ENCODE assay signal across 30 cellular contexts in genomic region chr18:27616324-27616723, GRCh38.
"Had no signal": no experiment of that assay in that cellular context is flagged by ENCODE, and none has a peak within 500 bp of the region (broad histone marks: within the 10 kb centered on the region; RNA-seq: fewer than 3 reads in every experiment).

No MANE protein-coding gene starts in this region.

- H3K4me3 ChIP-seq: body of pancreas, lung, mucosa of descending colon, sigmoid colon, uterus had no signal

- H3K27me3 ChIP-seq: body of pancreas, neutrophil, sigmoid colon, uterus had no signal

- H3K4me3 Mint-ChIP-seq: activated CD8-positive, alpha-beta memory T cell treated with anti-CD3 and anti-CD28 coated beads, Interleukin-2, amount 10 ng/mL, durations not matched to agents 7 days and 5 days; activated CD8-positive, alpha-beta T cell treated with anti-CD3 and anti-CD28 coated beads, Interleukin-2, amount 10 ng/mL, durations not matched to agents 7 days and 5 days; activated naive CD8-positive, alpha-beta T cell; activated T-cell treated with anti-CD3 and anti-CD28 coated beads, Interleukin-2, amount 50 U/mL, for 72 hours; immature natural killer cell; natural killer cell treated with Interleukin-12 subunit alpha and Interleukin-12 subunit beta and Interleukin-15 and Interleukin-18, amount 100 ng/mL, for 72 hours; stimulated activated effector memory CD8-positive, alpha-beta T cell treated with anti-CD3 and anti-CD28 coated beads, Interleukin-12 subunit alpha, Interleukin-12 subunit beta, amount 100 ng/mL, for 72 hours; stimulated activated naive CD8-positive, alpha-beta T cell treated with anti-CD3 and anti-CD28 coated beads, Interleukin-15, Interleukin-2, amounts not matched to agents 100 ng/mL and 50 ng/mL, for 24 hours; type B pancreatic cell had no signal

- DNase-seq: activated CD4-positive, alpha-beta T cell treated with anti-CD3 and anti-CD28 coated beads for 1 hour; activated CD4-positive, alpha-beta T cell treated with anti-CD3 and anti-CD28 coated beads, Interleukin-2, amount 50 U/mL, for 1 hour; activated CD8-positive, alpha-beta memory T cell treated with anti-CD3 and anti-CD28 coated beads, Interleukin-2, amount 10 ng/mL, durations not matched to agents 7 days and 5 days; activated CD8-positive, alpha-beta T cell treated with anti-CD3 and anti-CD28 coated beads, Interleukin-2, amount 10 ng/mL, durations not matched to agents 7 days and 5 days; activated effector memory CD4-positive, alpha-beta T cell treated with Interleukin-2 at 50 U/mL for 16 hours; activated naive CD4-positive, alpha-beta T cell treated with Interleukin-2 at 50 U/mL for 16 hours; activated T-cell treated with anti-CD3 and anti-CD28 coated beads for 4 hours; activated T-cell treated with anti-CD3 and anti-CD28 coated beads, Interleukin-2, amount 50 U/mL, for 72 hours; aorta; body of pancreas; dermis blood vessel endothelial cell; effector CD4-positive, alpha-beta T cell; immature natural killer cell; kidney; mucosa of descending colon; sigmoid colon; small intestine; stimulated activated CD4-positive, alpha-beta T cell treated with anti-CD3 and anti-CD28 coated beads, Interleukin-4, amount 100 ng/mL, for 24 hours; T-helper 2 cell; uterus had no signal

- H3K27me3 Mint-ChIP-seq: activated CD8-positive, alpha-beta memory T cell treated with anti-CD3 and anti-CD28 coated beads, Interleukin-2, amount 10 ng/mL, durations not matched to agents 7 days and 5 days; activated naive CD8-positive, alpha-beta T cell; natural killer cell treated with Interleukin-12 subunit alpha and Interleukin-12 subunit beta and Interleukin-15 and Interleukin-18, amount 100 ng/mL, for 72 hours; stimulated activated naive CD8-positive, alpha-beta T cell treated with anti-CD3 and anti-CD28 coated beads, Interleukin-15, Interleukin-2, amounts not matched to agents 100 ng/mL and 50 ng/mL, for 24 hours; type B pancreatic cell had no signal

- FAIRE-seq: colon, endometrium, frontal cortex, kidney, small intestine had no signal

- H3K27ac ChIP-seq: body of pancreas, neutrophil, sigmoid colon, uterus had no signal

- H3K4me1 Mint-ChIP-seq: activated CD8-positive, alpha-beta memory T cell treated with anti-CD3 and anti-CD28 coated beads, Interleukin-2, amount 10 ng/mL, durations not matched to agents 7 days and 5 days; immature natural killer cell; stimulated activated effector memory CD8-positive, alpha-beta T cell treated with anti-CD3 and anti-CD28 coated beads, Interleukin-12 subunit alpha, Interleukin-12 subunit beta, amount 100 ng/mL, for 72 hours had no signal

- H3K9me3 Mint-ChIP-seq: type B pancreatic cell had no signal

- ATAC-seq: activated CD8-positive, alpha-beta memory T cell treated with anti-CD3 and anti-CD28 coated beads, Interleukin-2, amount 10 ng/mL, durations not matched to agents 7 days and 5 days; activated CD8-positive, alpha-beta T cell treated with anti-CD3 and anti-CD28 coated beads, Interleukin-2, amount 10 ng/mL, durations not matched to agents 7 days and 5 days; activated T-cell treated with anti-CD3 and anti-CD28 coated beads, Interleukin-2, amount 50 U/mL, for 72 hours; body of pancreas; mucosa of descending colon; natural killer cell treated with Interleukin-12 subunit alpha and Interleukin-12 subunit beta and Interleukin-15 and Interleukin-18, amount 100 ng/mL, for 72 hours; stimulated activated effector memory CD8-positive, alpha-beta T cell treated with anti-CD3 and anti-CD28 coated beads, Interleukin-12 subunit alpha, Interleukin-12 subunit beta, amount 100 ng/mL, for 72 hours had no signal

- H3K4me1 ChIP-seq: body of pancreas, sigmoid colon, uterus had no signal

- H3K36me3 Mint-ChIP-seq: activated CD8-positive, alpha-beta memory T cell treated with anti-CD3 and anti-CD28 coated beads, Interleukin-2, amount 10 ng/mL, durations not matched to agents 7 days and 5 days; activated naive CD8-positive, alpha-beta T cell; immature natural killer cell; natural killer cell treated with Interleukin-12 subunit alpha and Interleukin-12 subunit beta and Interleukin-15 and Interleukin-18, amount 100 ng/mL, for 72 hours; stimulated activated effector memory CD8-positive, alpha-beta T cell treated with anti-CD3 and anti-CD28 coated beads, Interleukin-12 subunit alpha, Interleukin-12 subunit beta, amount 100 ng/mL, for 72 hours; type B pancreatic cell had no signal

- H3K27ac Mint-ChIP-seq: activated CD8-positive, alpha-beta memory T cell treated with anti-CD3 and anti-CD28 coated beads, Interleukin-2, amount 10 ng/mL, durations not matched to agents 7 days and 5 days; activated CD8-positive, alpha-beta T cell treated with anti-CD3 and anti-CD28 coated beads, Interleukin-2, amount 10 ng/mL, durations not matched to agents 7 days and 5 days; activated naive CD8-positive, alpha-beta T cell; activated T-cell treated with anti-CD3 and anti-CD28 coated beads, Interleukin-2, amount 50 U/mL, for 72 hours; immature natural killer cell; natural killer cell treated with Interleukin-12 subunit alpha and Interleukin-12 subunit beta and Interleukin-15 and Interleukin-18, amount 100 ng/mL, for 72 hours; stimulated activated effector memory CD8-positive, alpha-beta T cell treated with anti-CD3 and anti-CD28 coated beads, Interleukin-12 subunit alpha, Interleukin-12 subunit beta, amount 100 ng/mL, for 72 hours; stimulated activated naive CD8-positive, alpha-beta T cell treated with anti-CD3 and anti-CD28 coated beads, Interleukin-15, Interleukin-2, amounts not matched to agents 100 ng/mL and 50 ng/mL, for 24 hours; type B pancreatic cell had no signal

- H3K36me3 ChIP-seq: neutrophil, sigmoid colon, uterus had no signal

- H3K9me3 ChIP-seq: body of pancreas, mucosa of descending colon, neutrophil, sigmoid colon, uterus had no signal
